8 cellular contexts compared by ENCODE assay signal in genomic region chr6:25007269-25007699, GRCh38.
A peak's percentile ranks its signal among the peaks of the same experiment; 100 is the strongest.
DNase-seq lines count a peak whose midpoint lies in the region; ATAC-seq and TF ChIP-seq lines count a peak whose summit lies in the region.

No MANE protein-coding gene starts in this region.

- peak; percentile 68 for DNase-seq in GM13977 (ENCODE audit: low spot score)
- no peak for DNase-seq in RKO (ENCODE audit: low spot score)
- DNase-seq in dermis blood vessel endothelial cell, result no peak
- DNase-seq in hypothalamus (lab: John Stamatoyannopoulos, UW), result no peak
- no peak for DNase-seq in GM03348 (ENCODE audit: low spot score)

- no peaks in the 10 kb centered on the region for H3K9me2 ChIP-seq in OCI-LY1 (ENCODE audit: low read depth, low read length)

- H3K4me2 ChIP-seq in OCI-LY1 (ENCODE audit: low read length), result peak overlapping the region; percentile 11; the same call in 1 of the 2 replicates

- H4K20me1 ChIP-seq in OCI-LY1 (ENCODE audit: insufficient read depth, low read length), result no peaks in the 10 kb centered on the region

- no peak overlapping the region for H2AFZ ChIP-seq in OCI-LY1 (ENCODE audit: low read length)

- in situ Hi-C loops in GM13977 (cut with MboI; ENCODE audit: low pct_unique_long_range_greater_than_20kb, low sequenced_read_pairs, unreplicated experiment), result loop anchor here (25.0 kb wide), 1 partner anchor 295 kb away; the partner anchor contains the start of gene C6orf62

- no peak overlapping the region for H3K27ac ChIP-seq in OCI-LY1 (ENCODE audit: low read depth, low read length, poor library complexity, severe bottlenecking)

- no peaks in the 10 kb centered on the region for H3K79me2 ChIP-seq in OCI-LY1 (ENCODE audit: insufficient read depth, low read length)

- H3K9me3 ChIP-seq in OCI-LY1 (ENCODE audit: low read length), result no peaks in the 10 kb centered on the region

- no peak for TF ChIP-seq CTCF in GM13977 (IDR thresholded peaks at IDR 0.05; ENCODE audit: extremely low read depth, insufficient read depth, missing control alignments)
- TF ChIP-seq CTCF in OCI-LY1 (IDR thresholded peaks at IDR 0.05; ENCODE audit: low read length), result no peak

- H3K4me3 ChIP-seq in OCI-LY1 (ENCODE audit: low read depth, low read length, poor library complexity, severe bottlenecking), result no peak overlapping the region

- no peaks in the 10 kb centered on the region for H3K36me3 ChIP-seq in OCI-LY1 (ENCODE audit: insufficient read depth, low read length)

- H3F3A ChIP-seq in OCI-LY1 (ENCODE audit: insufficient read depth, low read length), result no peaks in the 10 kb centered on the region

- H3K9ac ChIP-seq in OCI-LY1 (ENCODE audit: low read length), result 0 out of 2 replicates have a peak overlapping the region, but pooled peaks have one; percentile 4

- H3K27me3 ChIP-seq in OCI-LY1 (ENCODE audit: insufficient read depth, low read length), result no peaks in the 10 kb centered on the region

- peaks cover 17% of the 10 kb centered on the region for H3K4me1 ChIP-seq in OCI-LY1 (ENCODE audit: insufficient read depth, low read length, severe bottlenecking)

- peak; percentile 82 for ATAC-seq in GM21717 (IDR thresholded peaks at IDR 0.05; ENCODE audit: unreplicated experiment)
- peak; percentile 14 for ATAC-seq in esophagus mucosa
